Comparison of ENCODE assay signal across 8 cellular contexts in genomic region chr2:74198461-74199274, GRCh38. TPM values are rescaled to one million over a fixed set of nuclear protein-coding genes. Genes with fewer than 3 reads are reported as not detected.
A peak's percentile ranks its signal among the peaks of the same experiment; 100 is the strongest.
DNase-seq lines count a peak whose midpoint lies in the region; ATAC-seq, FAIRE-seq and TF ChIP-seq lines count a peak whose summit lies in the region.

Gene MTHFD2 (plus strand): TSS chr2:74198615. CDS start chr2:74198642, 27 bp downstream.

- peaks cover 3 to 10% of the 10 kb centered on the region in 2 donors for H3K4me1 ChIP-seq in kidney (ENCODE audit: control insufficient read depth in 1 of 2, insufficient read depth in 1 of 2, low read depth in 1 of 2, low read length in 2 of 2)

- intact Hi-C loops in kidney (cut with DNase I) = no loop called here

- no peaks in the 10 kb centered on the region for H3K36me3 ChIP-seq in kidney (ENCODE audit: control insufficient read depth in 1 of 2, insufficient read depth in 2 of 2, low read length in 2 of 2)

- DNase-seq in AG20443 (ENCODE audit: low spot score) (peak; percentile 95), NCI-H446 (lab: John Stamatoyannopoulos, UW) (peak; percentile 93 to 97), kidney (peak; percentile 97)
- DNase-seq in activated CD4-positive, CD25-positive, alpha-beta regulatory T cell treated with anti-CD3 and anti-CD28 coated beads, Interleukin-2, amount 50 U/mL, for 16 hours (ENCODE audit: low read depth, low spot score) = peak; percentile 73
- peak; percentile 80 to 84 for DNase-seq in central memory CD8-positive, alpha-beta T cell (ENCODE audit: low spot score in 2 of 2)
- DNase-seq in stimulated activated CD4-positive, alpha-beta T cell treated with anti-CD3 and anti-CD28 coated beads, Interleukin-15, amount 100 ng/mL, for 24 hours = peak; percentile 96

- no peaks in the 10 kb centered on the region for H3K9me3 Mint-ChIP-seq in central memory CD8-positive, alpha-beta T cell

- no peak for FAIRE-seq in kidney (lab: Jason Lieb, UNC)

- H3K9me3 ChIP-seq in kidney (ENCODE audit: control insufficient read depth in 1 of 2, low read length in 2 of 2) = no peaks in the 10 kb centered on the region

- peak within 1 kb of the TSS; percentile 54 to 65 for H3K9ac ChIP-seq in kidney (ENCODE audit: low read length in 2 of 2)

- peak; percentile 49 for TF ChIP-seq CTCF in kidney (IDR thresholded peaks at IDR 0.05; ENCODE audit: borderline replicate concordance, extremely low read depth, insufficient read depth)

- peak within 1 kb of the TSS; percentile 97 for H3K27ac Mint-ChIP-seq in central memory CD8-positive, alpha-beta T cell (ENCODE audit: low read depth)

- peaks cover 13% of the 10 kb centered on the region for H3K36me3 Mint-ChIP-seq in central memory CD8-positive, alpha-beta T cell (ENCODE audit: insufficient read depth)

- H3K4me3 ChIP-seq in kidney (ENCODE audit: low read length in 2 of 2) = peak within 1 kb of the TSS; percentile 60 to 68

- peaks cover 29% of the 10 kb centered on the region for H3K4me1 Mint-ChIP-seq in central memory CD8-positive, alpha-beta T cell

- ATAC-seq in GM19035 (IDR thresholded peaks at IDR 0.05; ENCODE audit: unreplicated experiment) = peak; percentile 87
- peak; percentile 90 for ATAC-seq in HG03354 (IDR thresholded peaks at IDR 0.05; ENCODE audit: poor library complexity, severe bottlenecking, unreplicated experiment)
- peak; percentile 88 for ATAC-seq in central memory CD8-positive, alpha-beta T cell (replicated peaks; ENCODE audit: extremely low read depth, poor library complexity, severe bottlenecking)

- H3K27me3 Mint-ChIP-seq in central memory CD8-positive, alpha-beta T cell = no peaks in the 10 kb centered on the region

- H3K27ac ChIP-seq in kidney (ENCODE audit: low read depth in 2 of 2, low read length in 2 of 2) = peak within 1 kb of the TSS; percentile 82

- H3K4me3 Mint-ChIP-seq in central memory CD8-positive, alpha-beta T cell = peak within 1 kb of the TSS; percentile 97

RNA-seq across cellular contexts. Expression of gene MTHFD2, which starts in this region (rescaled TPM):
- total RNA-seq in kidney = 69.6 TPM
- 19.0 TPM for polyA plus RNA-seq in kidney (ENCODE audit: insufficient read depth, low read depth, low replicate concordance)

Comparison
In these comparisons a context has a peak if more than half of its experiments do, and no peak if none do; other contexts are left out.
1. Peak in every context shown above with its lines: DNase-seq, ATAC-seq, H3K4me3 ChIP-seq and H3K27ac ChIP-seq.